Comparison of ENCODE assay signal across 13 cellular contexts in genomic region chr12:6620885-6621274, GRCh38. TPM values are rescaled to one million over a fixed set of nuclear protein-coding genes. Genes with fewer than 3 reads are reported as not detected.
A peak's percentile ranks its signal among the peaks of the same experiment; 100 is the strongest.
DNase-seq lines count a peak whose midpoint lies in the region; ATAC-seq and TF ChIP-seq lines count a peak whose summit lies in the region.
"Had no signal": no experiment of that assay in that cellular context is flagged by ENCODE, and none has a peak within 500 bp of the region (broad histone marks: within the 10 kb centered on the region; RNA-seq: fewer than 3 reads in every experiment).

No MANE protein-coding gene starts in this region.

- peak overlapping the region; percentile 45 for H3K27ac Mint-ChIP-seq in stimulated activated naive CD8-positive, alpha-beta T cell treated with anti-CD3 and anti-CD28 coated beads, Interleukin-15, Interleukin-2, amounts not matched to agents 100 ng/mL and 50 ng/mL, for 24 hours
- peak overlapping the region; percentile 47 to 48 for H3K27ac Mint-ChIP-seq in natural killer cell

- no peak overlapping the region for H3K27ac ChIP-seq in ascending aorta
- H3K27ac ChIP-seq: gastrocnemius medialis, VCaP had no signal

- H3K4me3 ChIP-seq in ascending aorta, result peak overlapping the region; percentile 22 to 46

- peak overlapping the region; percentile 71 for H3K4me3 Mint-ChIP-seq in stimulated activated naive CD8-positive, alpha-beta T cell treated with anti-CD3 and anti-CD28 coated beads, Interleukin-15, Interleukin-2, amounts not matched to agents 100 ng/mL and 50 ng/mL, for 24 hours
- H3K4me3 Mint-ChIP-seq in natural killer cell, result peak overlapping the region; percentile 47

- H3K36me3 Mint-ChIP-seq in stimulated activated naive CD8-positive, alpha-beta T cell treated with anti-CD3 and anti-CD28 coated beads, Interleukin-15, Interleukin-2, amounts not matched to agents 100 ng/mL and 50 ng/mL, for 24 hours (ENCODE audit: low read depth), result peaks cover 14% of the 10 kb centered on the region
- peaks cover 7% of the 10 kb centered on the region for H3K36me3 Mint-ChIP-seq in natural killer cell

- no peaks in the 10 kb centered on the region for H3K9me3 Mint-ChIP-seq in stimulated activated naive CD8-positive, alpha-beta T cell treated with anti-CD3 and anti-CD28 coated beads, Interleukin-15, Interleukin-2, amounts not matched to agents 100 ng/mL and 50 ng/mL, for 24 hours
- H3K9me3 Mint-ChIP-seq in natural killer cell, result no peaks in the 10 kb centered on the region

- no peaks in the 10 kb centered on the region for H3K9me3 ChIP-seq in ascending aorta
- H3K9me3 ChIP-seq: gastrocnemius medialis had no signal

- no peaks in the 10 kb centered on the region for H3K36me3 ChIP-seq in ascending aorta
- H3K36me3 ChIP-seq: gastrocnemius medialis had no signal

- TF ChIP-seq CTCF in ascending aorta (IDR thresholded peaks at IDR 0.05) (no peak), natural killer cell (IDR thresholded peaks at IDR 0.05) (no peak)

- peaks cover 5% of the 10 kb centered on the region for H3K27me3 ChIP-seq in ascending aorta

- intact Hi-C loops in ascending aorta (cut with DNase I) (no loop called here), natural killer cell (cut with micrococcal nuclease) (no loop called here)

- no peaks in the 10 kb centered on the region for H3K27me3 Mint-ChIP-seq in stimulated activated naive CD8-positive, alpha-beta T cell treated with anti-CD3 and anti-CD28 coated beads, Interleukin-15, Interleukin-2, amounts not matched to agents 100 ng/mL and 50 ng/mL, for 24 hours
- no peaks in the 10 kb centered on the region for H3K27me3 Mint-ChIP-seq in natural killer cell (ENCODE audit: low read depth in 2 of 2)

- no peak for DNase-seq in stimulated activated naive CD8-positive, alpha-beta T cell treated with anti-CD3 and anti-CD28 coated beads, Interleukin-15, Interleukin-2, amounts not matched to agents 100 U/mL and 50 U/mL, for 24 hours
- DNase-seq in ascending aorta (ENCODE audit: low spot score in 2 of 2) (peak in 1 of 2 donors; percentile 65), natural killer cell (no peak), DMS153 treated with DMSO at 0.1 percent for 48 hours (lab: John Stamatoyannopoulos, UW; ENCODE audit: unreplicated experiment) (no peak), iPS-NIHi7 (ENCODE audit: extremely low spot score) (no peak), NCI-H774 (lab: John Stamatoyannopoulos, UW) (no peak)
- DNase-seq in activated effector memory CD4-positive, alpha-beta T cell treated with Interleukin-2 at 50 U/mL for 16 hours, result no peak
- DNase-seq: gastrocnemius medialis, NCI-H146, NCI-H526, SHP77 had no signal

- H3K4me1 Mint-ChIP-seq in stimulated activated naive CD8-positive, alpha-beta T cell treated with anti-CD3 and anti-CD28 coated beads, Interleukin-15, Interleukin-2, amounts not matched to agents 100 ng/mL and 50 ng/mL, for 24 hours (ENCODE audit: low read depth), result peaks cover 16% of the 10 kb centered on the region
- peaks cover 6 to 31% of the 10 kb centered on the region in 2 donors for H3K4me1 Mint-ChIP-seq in natural killer cell

- ATAC-seq in stimulated activated naive CD8-positive, alpha-beta T cell treated with anti-CD3 and anti-CD28 coated beads, Interleukin-15, Interleukin-2, amounts not matched to agents 100 U/mL and 50 U/mL, for 24 hours, result no peak
- no peak for ATAC-seq in natural killer cell
- ATAC-seq: gastrocnemius medialis had no signal

- no peaks in the 10 kb centered on the region for H3K4me1 ChIP-seq in ascending aorta
- H3K4me1 ChIP-seq: gastrocnemius medialis had no signal

RNA-seq across cellular contexts. Expression of gene CHD4, which starts 13.7 kb away (rescaled TPM):
- total RNA-seq in ascending aorta (185 TPM), natural killer cell (100 to 1,000 TPM; 568 to 795 (median 658) TPM)

RNA-seq across cellular contexts. Expression of gene LPAR5, which starts 14.9 kb away (rescaled TPM):
- 0.21 TPM for total RNA-seq in ascending aorta
- 10 to 100 TPM in 2 of 3 donors, 1 to 10 TPM in 1; 10.0 to 27.8 (median 17.3) TPM for total RNA-seq in natural killer cell

RNA-seq across cellular contexts. Expression of gene ACRBP, which starts 26.4 kb away (rescaled TPM):
- total RNA-seq in ascending aorta (10.6 TPM), natural killer cell (10 to 100 TPM in 1 of 3 donors, 1 to 10 TPM in 2; 2.1 to 12.2 (median 4.7) TPM)

RNA-seq across cellular contexts. Expression of gene ING4, which starts 42.0 kb away (rescaled TPM):
- 2.6 TPM for total RNA-seq in ascending aorta
- 10 to 100 TPM; 29.9 to 40.9 (median 30.2) TPM for total RNA-seq in natural killer cell

RNA-seq across cellular contexts. Expression of gene NOP2, which starts 52.8 kb away (rescaled TPM):
- total RNA-seq in ascending aorta, result 77.4 TPM
- 100 to 1,000 TPM in 1 of 3 donors, 10 to 100 TPM in 2; 85.2 to 105 (median 89.1) TPM for total RNA-seq in natural killer cell
